ENCODE assay signal across 18 cellular contexts in the genomic region with DNA sequence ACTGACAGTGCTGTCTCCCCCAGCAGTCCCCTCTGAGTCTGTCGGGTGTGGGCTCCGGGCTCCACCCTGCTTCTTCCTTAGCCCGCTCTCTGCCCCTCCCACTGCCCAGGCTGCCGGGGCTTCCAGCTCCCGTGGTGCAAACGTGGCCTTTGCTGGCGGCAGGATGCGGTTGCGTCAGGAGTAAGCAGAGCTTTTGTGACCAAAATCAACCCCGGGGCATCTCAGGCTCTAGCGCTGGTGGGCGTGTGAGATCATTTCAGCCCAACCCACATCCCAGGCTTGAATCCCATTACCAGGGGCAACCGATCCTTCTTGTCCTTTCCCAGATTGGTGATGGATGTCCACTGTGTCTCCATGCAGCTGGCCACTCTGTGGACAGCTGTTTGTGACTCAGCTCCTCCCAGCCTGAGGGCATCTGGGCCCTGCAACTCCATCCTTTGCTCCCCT. TPM values are rescaled to one million over a fixed set of nuclear protein-coding genes. Genes with fewer than 3 reads are reported as not detected.
DNase-seq lines count a peak whose midpoint lies in the region; TF ChIP-seq lines count a peak whose summit lies in the region.
"Had no signal": no experiment of that assay in that cellular context is flagged by ENCODE, and none has a peak within 500 bp of the region (broad histone marks: within the 10 kb centered on the region; RNA-seq: fewer than 3 reads in every experiment).

No MANE protein-coding gene starts in this region.

- H3K36me3 ChIP-seq in skeletal muscle satellite cell (ENCODE audit: insufficient read depth, low read length) = no peaks in the 10 kb centered on the region
- H3K36me3 ChIP-seq: ascending aorta, neural progenitor cell, right lobe of liver had no signal

- H3K4me1 ChIP-seq in skeletal muscle satellite cell (ENCODE audit: control insufficient read depth, insufficient read depth, low read length) = peaks cover 22% of the 10 kb centered on the region
- H3K4me1 ChIP-seq: ascending aorta, neural progenitor cell, right lobe of liver had no signal

- peak overlapping the region; percentile 66 for H3K4me2 ChIP-seq in skeletal muscle satellite cell (ENCODE audit: low read length)
- H3K4me2 ChIP-seq: neural progenitor cell had no signal

- DNase-seq in NB4 (ENCODE audit: low read depth) = peak; percentile 59
- peak; percentile 51 for DNase-seq in globus pallidus (ENCODE audit: low spot score)
- no peak for DNase-seq in NCI-H226
- DNase-seq in NCI-H1417 (lab: John Stamatoyannopoulos, UW) = no peak
- DNase-seq in SIG-M5 treated with dmso at 0.1 percent for 504 hours (lab: John Stamatoyannopoulos, UW; ENCODE audit: unreplicated experiment) = no peak
- DNase-seq: activated CD4-positive, alpha-beta T cell treated with anti-CD3 and anti-CD28 coated beads, Interleukin-2, amount 50 U/mL, for 1 hour; activated naive CD4-positive, alpha-beta T cell treated with anti-CD3 and anti-CD28 coated beads for 36 hours; heart right ventricle; NCI-H1930; NCI-H524 treated with DMSO at 0.1 percent for 48 hours; right lobe of liver; stimulated activated CD4-positive, alpha-beta T cell treated with anti-CD3 and anti-CD28 coated beads, Interleukin-4, amount 100 ng/mL, for 1 hour had no signal

- no peaks in the 10 kb centered on the region for H3K27me3 ChIP-seq in skeletal muscle satellite cell (ENCODE audit: control insufficient read depth, insufficient read depth, low read length)
- H3K27me3 ChIP-seq: ascending aorta; BLaER1 treated with 17β-estradiol and CSF1 and Interleukin-3, amounts not matched to agents 10 nM and 100 nM; heart right ventricle; neural progenitor cell; right lobe of liver had no signal

- TF ChIP-seq CTCF in NB4 (IDR thresholded peaks at IDR 0.05; ENCODE audit: low read depth, low read length) = no peak

- peak overlapping the region; percentile 37 for H3K27ac ChIP-seq in angular gyrus (ENCODE audit: low read depth, low read length)
- H3K27ac ChIP-seq: ascending aorta; BLaER1 treated with 17β-estradiol and CSF1 and Interleukin-3, amounts not matched to agents 10 nM and 100 nM; heart right ventricle; neural progenitor cell; right lobe of liver had no signal

- H3K9me3 ChIP-seq in skeletal muscle satellite cell (replicated peaks; ENCODE audit: low read length) = no peaks in the 10 kb centered on the region
- H3K9me3 ChIP-seq: ascending aorta, right lobe of liver had no signal

- peak overlapping the region; percentile 51 for H3K9ac ChIP-seq in skeletal muscle satellite cell (ENCODE audit: low read depth, low read length)
- H3K9ac ChIP-seq: BLaER1 treated with 17β-estradiol and CSF1 and Interleukin-3, amounts not matched to agents 10 nM and 100 nM; neural progenitor cell had no signal

- TF ChIP-seq POLR2A in NB4 (IDR thresholded peaks at IDR 0.05; ENCODE audit: extremely low read depth, insufficient read length) = no peak

- H3K4me3 ChIP-seq in NB4 (ENCODE audit: low read depth, low read length) (no peak overlapping the region), skeletal muscle satellite cell (ENCODE audit: low read length) (peak overlapping the region; percentile 56)
- H3K4me3 ChIP-seq: ascending aorta; BLaER1 treated with 17β-estradiol and CSF1 and Interleukin-3, amounts not matched to agents 10 nM and 100 nM; heart right ventricle; neural progenitor cell; right lobe of liver had no signal

RNA-seq across cellular contexts. Expression of a gene that starts 28.2 kb away (rescaled TPM):
- total RNA-seq in skeletal muscle satellite cell (2012; rRNA removed) = 1.3 TPM in 2 replicates

RNA-seq across cellular contexts. Expression of a gene that starts 42.4 kb away (rescaled TPM):
- not detected in 2 replicates for total RNA-seq in skeletal muscle satellite cell (2012; rRNA removed)
- total RNA-seq: activated naive CD4-positive, alpha-beta T cell treated with anti-CD3 and anti-CD28 coated beads for 36 hours; ascending aorta; heart right ventricle; MCF 10A had no signal

Comparison
In these comparisons a context has a peak if more than half of its experiments do, and no peak if none do; other contexts are left out.
1. DNase-seq: peak in NB4 (single experiment) and globus pallidus (single experiment); none in NCI-H226 (single experiment), NCI-H1417 (0 of 3) and SIG-M5 treated with dmso at 0.1 percent for 504 hours (single experiment).